10 cellular contexts compared by ENCODE assay signal in genomic region chr22:50533856-50534711, GRCh38. TPM values are rescaled to one million over a fixed set of nuclear protein-coding genes. Genes with fewer than 3 reads are reported as not detected.
A peak's percentile ranks its signal among the peaks of the same experiment; 100 is the strongest.
DNase-seq lines count a peak whose midpoint lies in the region; ATAC-seq, FAIRE-seq and TF ChIP-seq lines count a peak whose summit lies in the region.
"Not testable (repeated sequence)": the region's sequence is repeated elsewhere in the genome, so short reads cannot be mapped to it uniquely, and the experiment has no call there.
"Had no signal": no experiment of that assay in that cellular context is flagged by ENCODE, and none has a peak within 500 bp of the region (broad histone marks: within the 10 kb centered on the region; RNA-seq: fewer than 3 reads in every experiment).

No MANE protein-coding gene starts in this region.

- not testable (repeated sequence) for ATAC-seq in activated CD8-positive, alpha-beta T cell treated with anti-CD3 and anti-CD28 coated beads, Interleukin-2, amount 10 ng/mL, durations not matched to agents 7 days and 5 days; right cardiac atrium; natural killer cell

- CTCF ChIA-PET in CD8-positive, alpha-beta memory T cell (lab: Charles Lee) = interaction anchor here (3.3 to 6.5 kb wide), 2 partner anchors 8 to 15 kb away, joined by 26 to 47 read pairs; partner anchors contain the start of gene SCO2
- CTCF ChIA-PET in activated CD8-positive, alpha-beta T cell treated with anti-CD3 and anti-CD28 coated beads, Interleukin-2, amount 10 ng/mL, durations not matched to agents 7 days and 5 days (lab: Charles Lee) = interaction anchor here (7.8 kb wide), 1 partner anchor 7 kb away, joined by 116 read pairs; the partner anchor contains the start of genes SCO2 and TYMP

- not testable (repeated sequence) for H3K4me3 ChIP-seq in CD8-positive, alpha-beta memory T cell (ENCODE audit: low read length); right cardiac atrium (ENCODE audit: low read length); suprapubic skin

- H3K4me1 Mint-ChIP-seq in CD8-positive, alpha-beta memory T cell = peaks cover 13 to 21% (median 18%) of the 10 kb centered on the region in 3 donors
- H3K4me1 Mint-ChIP-seq in IgD-negative memory B cell = peaks cover 29 to 33% (median 31%) of the 10 kb centered on the region in 3 donors
- H3K4me1 Mint-ChIP-seq in activated CD8-positive, alpha-beta T cell treated with anti-CD3 and anti-CD28 coated beads, Interleukin-2, amount 10 ng/mL, durations not matched to agents 7 days and 5 days (ENCODE audit: low read depth) = peaks cover 44% of the 10 kb centered on the region
- peaks cover 21% of the 10 kb centered on the region for H3K4me1 Mint-ChIP-seq in chondrocyte (ENCODE audit: low read depth)
- H3K4me1 Mint-ChIP-seq in natural killer cell = peaks cover 13 to 24% of the 10 kb centered on the region in 2 donors

- H3K27me3 ChIP-seq in CD8-positive, alpha-beta memory T cell (ENCODE audit: insufficient read depth, low read length, poor library complexity, severe bottlenecking); right cardiac atrium (ENCODE audit: control insufficient read depth, insufficient read depth); suprapubic skin: not testable (repeated sequence)

- TF ChIP-seq POLR2A in suprapubic skin (IDR thresholded peaks at IDR 0.05) = not testable (repeated sequence)

- DNase-seq in CD8-positive, alpha-beta memory T cell = peak in 1 of 5 donors; percentile 21
- DNase-seq in RCC 7860 (ENCODE audit: low spot score) (peak; percentile 49), chondrocyte (ENCODE audit: low spot score) (peak; percentile 34), right cardiac atrium (peak; percentile 51 to 76 (median 67))
- DNase-seq in activated CD8-positive, alpha-beta T cell treated with anti-CD3 and anti-CD28 coated beads, Interleukin-2, amount 10 ng/mL, durations not matched to agents 7 days and 5 days = peak; percentile 24
- not testable (repeated sequence) for DNase-seq in natural killer cell; suprapubic skin (ENCODE audit: low spot score in 2 of 2)

- intact Hi-C loops in right cardiac atrium (cut with DNase I); natural killer cell (cut with micrococcal nuclease): not testable (repeated sequence)

- peak overlapping the region in 2 of 7 donors; percentile 54 to 73 for H3K4me3 Mint-ChIP-seq in CD8-positive, alpha-beta memory T cell
- peak overlapping the region; percentile 77 to 97 (median 90) for H3K4me3 Mint-ChIP-seq in IgD-negative memory B cell
- peak overlapping the region; percentile 5 for H3K4me3 Mint-ChIP-seq in activated CD8-positive, alpha-beta T cell treated with anti-CD3 and anti-CD28 coated beads, Interleukin-2, amount 10 ng/mL, durations not matched to agents 7 days and 5 days
- not testable (repeated sequence) for H3K4me3 Mint-ChIP-seq in chondrocyte (ENCODE audit: unreplicated experiment)
- H3K4me3 Mint-ChIP-seq in natural killer cell = peak overlapping the region; percentile 13

- not testable (repeated sequence) for TF ChIP-seq CTCF in chondrocyte (IDR thresholded peaks at IDR 0.05); natural killer cell (IDR thresholded peaks at IDR 0.05); suprapubic skin (IDR thresholded peaks at IDR 0.05)

- not testable (repeated sequence) for H3K9me3 ChIP-seq in CD8-positive, alpha-beta memory T cell (ENCODE audit: low read length); right cardiac atrium (ENCODE audit: control insufficient read depth, low read length); suprapubic skin

- H3K27ac Mint-ChIP-seq in CD8-positive, alpha-beta memory T cell = peak overlapping the region in 6 of 8 donors; percentile 26 to 99 (median 76)
- peak overlapping the region; percentile 95 to 99 (median 98) for H3K27ac Mint-ChIP-seq in IgD-negative memory B cell
- H3K27ac Mint-ChIP-seq in activated CD8-positive, alpha-beta T cell treated with anti-CD3 and anti-CD28 coated beads, Interleukin-2, amount 10 ng/mL, durations not matched to agents 7 days and 5 days = peak overlapping the region; percentile 100
- H3K27ac Mint-ChIP-seq in chondrocyte (ENCODE audit: unreplicated experiment) = peak overlapping the region; percentile 69
- peak overlapping the region; percentile 9 to 51 for H3K27ac Mint-ChIP-seq in natural killer cell

- peaks cover 19% of the 10 kb centered on the region for H3K4me1 ChIP-seq in CD8-positive, alpha-beta memory T cell (ENCODE audit: insufficient read depth, low read length)
- H3K4me1 ChIP-seq in right cardiac atrium (ENCODE audit: control insufficient read depth, insufficient read depth, low read length) = not testable (repeated sequence)
- peaks cover 68% of the 10 kb centered on the region for H3K4me1 ChIP-seq in suprapubic skin

- not testable (repeated sequence) for H3K9me3 Mint-ChIP-seq in CD8-positive, alpha-beta memory T cell; IgD-negative memory B cell; activated CD8-positive, alpha-beta T cell treated with anti-CD3 and anti-CD28 coated beads, Interleukin-2, amount 10 ng/mL, durations not matched to agents 7 days and 5 days (ENCODE audit: insufficient read depth); chondrocyte (ENCODE audit: low read depth); natural killer cell

- TF ChIP-seq EP300 in suprapubic skin (IDR thresholded peaks at IDR 0.05) = not testable (repeated sequence)

- POLR2A ChIA-PET in CD8-positive, alpha-beta memory T cell (lab: Charles Lee) = not testable (repeated sequence)
- POLR2A ChIA-PET in activated CD8-positive, alpha-beta T cell treated with anti-CD3 and anti-CD28 coated beads, Interleukin-2, amount 10 ng/mL, durations not matched to agents 7 days and 5 days (lab: Charles Lee) = interaction anchor here (3.1 to 7.1 kb wide), 2 partner anchors 13 to 14 kb away, joined by 11 to 142 read pairs; partner anchors contain the start of gene KLHDC7B

- peak; percentile 93 for FAIRE-seq in RCC 7860 (lab: Jason Lieb, UNC)

- not testable (repeated sequence) for H3K36me3 Mint-ChIP-seq in CD8-positive, alpha-beta memory T cell; IgD-negative memory B cell; chondrocyte (ENCODE audit: low read depth); natural killer cell
- H3K36me3 Mint-ChIP-seq in activated CD8-positive, alpha-beta T cell treated with anti-CD3 and anti-CD28 coated beads, Interleukin-2, amount 10 ng/mL, durations not matched to agents 7 days and 5 days (ENCODE audit: low read depth) = peaks cover 20% of the 10 kb centered on the region

- H3K27me3 Mint-ChIP-seq in CD8-positive, alpha-beta memory T cell; IgD-negative memory B cell; activated CD8-positive, alpha-beta T cell treated with anti-CD3 and anti-CD28 coated beads, Interleukin-2, amount 10 ng/mL, durations not matched to agents 7 days and 5 days (ENCODE audit: low read depth); chondrocyte (ENCODE audit: low read depth): not testable (repeated sequence)
- H3K27me3 Mint-ChIP-seq in natural killer cell (ENCODE audit: low read depth in 2 of 2) = peaks cover 0 to 13% of the 10 kb centered on the region in 2 donors

- not testable (repeated sequence) for H3K36me3 ChIP-seq in CD8-positive, alpha-beta memory T cell (ENCODE audit: insufficient read depth, low read length); suprapubic skin

- WGBS in right cardiac atrium = 49% methylated on average over 21 of the region's 21 CpGs
- WGBS in suprapubic skin = 59% methylated on average over 21 of the region's 21 CpGs

- peak overlapping the region; percentile 65 for H3K27ac ChIP-seq in CD8-positive, alpha-beta memory T cell (ENCODE audit: low read depth, low read length)
- H3K27ac ChIP-seq in right cardiac atrium (ENCODE audit: low read length) = not testable (repeated sequence)
- H3K27ac ChIP-seq in suprapubic skin = peak overlapping the region; percentile 93

RNA-seq across cellular contexts. Expression of gene TYMP, which starts 4.3 kb away (rescaled TPM):
- total RNA-seq in CD8-positive, alpha-beta memory T cell = 10 to 100 TPM; 86.1 to 93.6 TPM
- polyA plus RNA-seq in CD8-positive, alpha-beta memory T cell = 17.5 TPM
- polyA plus RNA-seq in IgD-negative memory B cell (56.8 TPM), right cardiac atrium (18.5 TPM)
- 10 to 100 TPM; 71.8 to 76.6 TPM for total RNA-seq in activated CD8-positive, alpha-beta T cell treated with anti-CD3 and anti-CD28 coated beads, Interleukin-2, amount 10 ng/mL, durations not matched to agents 7 days and 5 days
- total RNA-seq in chondrocyte (12.5 to 39.5 TPM (median 39.3 TPM) in 3 replicates), right cardiac atrium (10 to 100 TPM; 14.6 to 35.5 (median 19.3) TPM), natural killer cell (10 to 100 TPM; 17.7 to 44.6 (median 32.4) TPM), suprapubic skin (10 to 100 TPM; 23.6 to 46.9 (median 30.8) TPM)

RNA-seq across cellular contexts. Expression of gene SCO2, which starts 8.7 kb away (rescaled TPM):
- 1 to 10 TPM; 2.4 to 3.5 TPM for total RNA-seq in CD8-positive, alpha-beta memory T cell
- polyA plus RNA-seq in CD8-positive, alpha-beta memory T cell = 6.5 TPM
- 11.8 TPM for polyA plus RNA-seq in IgD-negative memory B cell
- total RNA-seq in activated CD8-positive, alpha-beta T cell treated with anti-CD3 and anti-CD28 coated beads, Interleukin-2, amount 10 ng/mL, durations not matched to agents 7 days and 5 days = 10 to 100 TPM; 11.7 to 13.9 TPM
- 4.4 to 5.4 TPM in 2 of 3 replicates, not detected in the other for total RNA-seq in chondrocyte
- 1 to 10 TPM in 2 of 4 donors, not detected in 2; 1.4 to 2.2 TPM for total RNA-seq in right cardiac atrium
- polyA plus RNA-seq in right cardiac atrium = not detected
- total RNA-seq in natural killer cell = 10 to 100 TPM in 1 of 3 donors, 1 to 10 TPM in 2; 2.8 to 13.5 (median 8.4) TPM
- 1 to 10 TPM in 3 of 4 donors, not detected in 1; 1.7 to 7.9 (median 4.7) TPM for total RNA-seq in suprapubic skin
- total RNA-seq: cerebellum had no signal

RNA-seq across cellular contexts. Expression of gene KLHDC7B, which starts 11.6 kb away (rescaled TPM):
- total RNA-seq in CD8-positive, alpha-beta memory T cell = 1 to 10 TPM; 5.1 to 6.2 TPM
- polyA plus RNA-seq in CD8-positive, alpha-beta memory T cell = 8.1 TPM
- polyA plus RNA-seq in IgD-negative memory B cell (4.7 TPM), right cardiac atrium (not detected)
- total RNA-seq in activated CD8-positive, alpha-beta T cell treated with anti-CD3 and anti-CD28 coated beads, Interleukin-2, amount 10 ng/mL, durations not matched to agents 7 days and 5 days = 10 to 100 TPM; 10.6 to 12.0 TPM
- total RNA-seq in chondrocyte (0.34 to 7.2 TPM (median 6.3 TPM) in 3 replicates), right cardiac atrium (under 1 TPM in 3 of 4 donors, not detected in 1; 0.08 to 0.14 (median 0.09) TPM), natural killer cell (1 to 10 TPM; 2.4 to 6.9 (median 5.3) TPM), suprapubic skin (under 1 TPM in 1 of 4 donors, not detected in 3; 0.26 TPM)
- total RNA-seq: cerebellum, GM23338 had no signal
- polyA plus RNA-seq: GM23338 had no signal

RNA-seq across cellular contexts. Expression of gene NCAPH2, which starts 26.1 kb away (rescaled TPM):
- total RNA-seq in CD8-positive, alpha-beta memory T cell = 100 to 1,000 TPM; 155 to 165 TPM
- 36.5 TPM for polyA plus RNA-seq in CD8-positive, alpha-beta memory T cell
- 39.4 TPM for polyA plus RNA-seq in IgD-negative memory B cell
- total RNA-seq in activated CD8-positive, alpha-beta T cell treated with anti-CD3 and anti-CD28 coated beads, Interleukin-2, amount 10 ng/mL, durations not matched to agents 7 days and 5 days = 100 to 1,000 TPM; 146 to 150 TPM
- total RNA-seq in chondrocyte = 37.4 to 51.2 TPM (median 38.9 TPM) in 3 replicates
- 10 to 100 TPM; 23.3 to 35.0 (median 28.6) TPM for total RNA-seq in right cardiac atrium
- 29.1 TPM for polyA plus RNA-seq in right cardiac atrium
- 100 to 1,000 TPM in 2 of 3 donors, 10 to 100 TPM in 1; 94.5 to 106 (median 104) TPM for total RNA-seq in natural killer cell
- total RNA-seq in suprapubic skin = 10 to 100 TPM; 39.6 to 51.9 (median 50.0) TPM

RNA-seq across cellular contexts. Expression of gene LMF2, which starts 26.6 kb away (rescaled TPM):
- total RNA-seq in CD8-positive, alpha-beta memory T cell = 10 to 100 TPM; 88.6 to 89.4 TPM
- polyA plus RNA-seq in CD8-positive, alpha-beta memory T cell = 33.6 TPM
- 26.4 TPM for polyA plus RNA-seq in IgD-negative memory B cell
- total RNA-seq in activated CD8-positive, alpha-beta T cell treated with anti-CD3 and anti-CD28 coated beads, Interleukin-2, amount 10 ng/mL, durations not matched to agents 7 days and 5 days = 100 to 1,000 TPM; 119 to 132 TPM
- 111 to 124 TPM (median 120 TPM) in 3 replicates for total RNA-seq in chondrocyte
- 10 to 100 TPM; 32.2 to 33.7 (median 33.3) TPM for total RNA-seq in right cardiac atrium
- 29.0 TPM for polyA plus RNA-seq in right cardiac atrium
- 100 to 1,000 TPM; 114 to 129 (median 122) TPM for total RNA-seq in natural killer cell
- total RNA-seq in suprapubic skin = 10 to 100 TPM; 28.9 to 65.6 (median 44.7) TPM

Comparison
In these comparisons a context has a peak if more than half of its experiments do, and no peak if none do; other contexts are left out.
1. H3K27ac Mint-ChIP-seq: peak in every context shown above with its lines; median percentile 100 in activated CD8-positive, alpha-beta T cell treated with anti-CD3 and anti-CD28 coated beads, Interleukin-2, amount 10 ng/mL, durations not matched to agents 7 days and 5 days; 98 in IgD-negative memory B cell; 76 in CD8-positive, alpha-beta memory T cell; 69 in chondrocyte; 30 in natural killer cell.